In the genomic region with DNA sequence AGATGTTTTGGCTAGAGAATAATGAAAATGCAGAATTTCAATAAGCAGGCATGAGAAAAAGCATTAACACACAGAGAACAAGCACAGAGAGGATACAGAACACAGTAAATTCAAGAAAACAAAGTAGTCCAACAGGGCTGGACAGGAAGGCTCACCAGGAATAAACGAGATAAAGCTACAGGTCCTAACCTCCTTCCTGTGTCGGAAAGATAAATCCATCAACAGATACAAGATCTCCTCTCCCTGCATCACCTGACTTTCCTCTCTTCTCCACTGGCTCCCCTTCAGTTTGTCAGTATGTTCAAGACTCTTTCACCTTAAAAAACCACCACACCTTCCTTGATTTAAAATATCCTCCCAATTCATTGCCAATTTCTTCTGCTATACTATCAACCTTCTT, we compare ENCODE assay signal across 30 cellular contexts. TPM values are rescaled to one million over a fixed set of nuclear protein-coding genes. Genes with fewer than 3 reads are reported as not detected.
"Had no signal": no experiment of that assay in that cellular context is flagged by ENCODE, and none has a peak within 500 bp of the region (broad histone marks: within the 10 kb centered on the region; RNA-seq: fewer than 3 reads in every experiment).

No MANE protein-coding gene starts in this region.

- H3K4me1 ChIP-seq: colonic mucosa, esophagus muscularis mucosa, esophagus squamous epithelium, foreskin keratinocyte, gastrocnemius medialis, gastroesophageal sphincter, heart left ventricle, heart right ventricle had no signal

- ATAC-seq: effector memory CD8-positive, alpha-beta T cell; esophagus mucosa; foreskin keratinocyte; gastrocnemius medialis; gastroesophageal sphincter; heart left ventricle; heart right ventricle had no signal

- H3K9me3 ChIP-seq: colonic mucosa, esophagus muscularis mucosa, esophagus squamous epithelium, gastrocnemius medialis, gastroesophageal sphincter, heart left ventricle, heart right ventricle had no signal

- DNase-seq: colonic mucosa; cortex of kidney; dermis blood vessel endothelial cell; dorsolateral prefrontal cortex; effector CD4-positive, alpha-beta T cell; effector CD8-positive, alpha-beta T cell; effector memory CD4-positive, alpha-beta T cell; effector memory CD8-positive, alpha-beta T cell; endodermal cell; erythroblast; esophagus squamous epithelium; foreskin fibroblast; foreskin keratinocyte; foreskin melanocyte; gastrocnemius medialis; glutamatergic neuron; head of caudate nucleus; heart left ventricle; heart right ventricle had no signal

- H3K27me3 ChIP-seq: colonic mucosa, dorsolateral prefrontal cortex had no signal

- H3K36me3 ChIP-seq: colonic mucosa, esophagus muscularis mucosa, esophagus squamous epithelium, gastrocnemius medialis, gastroesophageal sphincter, heart left ventricle, heart right ventricle had no signal

- H3K4me3 ChIP-seq: colonic mucosa, coronary artery, dorsolateral prefrontal cortex, esophagus muscularis mucosa, esophagus squamous epithelium, gastrocnemius medialis, gastroesophageal sphincter, heart left ventricle, heart right ventricle had no signal

- FAIRE-seq: colon, endometrium, endothelial cell of umbilical vein, frontal cortex had no signal

- H3K27ac ChIP-seq: colonic mucosa, coronary artery, dorsolateral prefrontal cortex, epithelial cell of prostate, esophagus muscularis mucosa, esophagus squamous epithelium, foreskin keratinocyte, gastrocnemius medialis, gastroesophageal sphincter, heart left ventricle, heart right ventricle had no signal

RNA-seq across cellular contexts. Expression of a gene that starts 11.4 kb away (rescaled TPM):
- total RNA-seq: dermis blood vessel endothelial cell, dermis microvascular lymphatic vessel endothelial cell, endothelial cell of umbilical vein, foreskin keratinocyte, glomerular endothelial cell had no signal
- polyA plus RNA-seq: endothelial cell of umbilical vein, foreskin keratinocyte had no signal
